Comparison of ENCODE assay signal across 1 cellular context in genomic region chr5:175796536-175797499, GRCh38.
A peak's percentile ranks its signal among the peaks of the same experiment; 100 is the strongest.
TF ChIP-seq lines count a peak whose summit lies in the region.

No MANE protein-coding gene starts in this region.

TF ChIP-seq in K562, 482 proteins besides CTCF, POLR2A, EP300 and RAD21 (continued from another document and continues in another):
- TF ChIP-seq, protein P1, sequence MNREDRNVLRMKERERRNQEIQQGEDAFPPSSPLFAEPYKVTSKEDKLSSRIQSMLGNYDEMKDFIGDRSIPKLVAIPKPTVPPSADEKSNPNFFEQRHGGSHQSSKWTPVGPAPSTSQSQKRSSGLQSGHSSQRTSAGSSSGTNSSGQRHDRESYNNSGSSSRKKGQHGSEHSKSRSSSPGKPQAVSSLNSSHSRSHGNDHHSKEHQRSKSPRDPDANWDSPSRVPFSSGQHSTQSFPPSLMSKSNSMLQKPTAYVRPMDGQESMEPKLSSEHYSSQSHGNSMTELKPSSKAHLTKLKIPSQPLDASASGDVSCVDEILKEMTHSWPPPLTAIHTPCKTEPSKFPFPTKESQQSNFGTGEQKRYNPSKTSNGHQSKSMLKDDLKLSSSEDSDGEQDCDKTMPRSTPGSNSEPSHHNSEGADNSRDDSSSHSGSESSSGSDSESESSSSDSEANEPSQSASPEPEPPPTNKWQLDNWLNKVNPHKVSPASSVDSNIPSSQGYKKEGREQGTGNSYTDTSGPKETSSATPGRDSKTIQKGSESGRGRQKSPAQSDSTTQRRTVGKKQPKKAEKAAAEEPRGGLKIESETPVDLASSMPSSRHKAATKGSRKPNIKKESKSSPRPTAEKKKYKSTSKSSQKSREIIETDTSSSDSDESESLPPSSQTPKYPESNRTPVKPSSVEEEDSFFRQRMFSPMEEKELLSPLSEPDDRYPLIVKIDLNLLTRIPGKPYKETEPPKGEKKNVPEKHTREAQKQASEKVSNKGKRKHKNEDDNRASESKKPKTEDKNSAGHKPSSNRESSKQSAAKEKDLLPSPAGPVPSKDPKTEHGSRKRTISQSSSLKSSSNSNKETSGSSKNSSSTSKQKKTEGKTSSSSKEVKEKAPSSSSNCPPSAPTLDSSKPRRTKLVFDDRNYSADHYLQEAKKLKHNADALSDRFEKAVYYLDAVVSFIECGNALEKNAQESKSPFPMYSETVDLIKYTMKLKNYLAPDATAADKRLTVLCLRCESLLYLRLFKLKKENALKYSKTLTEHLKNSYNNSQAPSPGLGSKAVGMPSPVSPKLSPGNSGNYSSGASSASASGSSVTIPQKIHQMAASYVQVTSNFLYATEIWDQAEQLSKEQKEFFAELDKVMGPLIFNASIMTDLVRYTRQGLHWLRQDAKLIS (CRISPR knock-in tag; IDR thresholded peaks at IDR 0.05) = peak; percentile 99
- TF ChIP-seq ZNF3 (CRISPR knock-in tag; IDR thresholded peaks at IDR 0.05) (no peak), ZNF764 (CRISPR knock-in tag; IDR thresholded peaks at IDR 0.05; ENCODE audit: low read depth) (no peak), STAT5B (CRISPR knock-in tag; IDR thresholded peaks at IDR 0.05) (no peak), RFX7 (CRISPR knock-in tag; IDR thresholded peaks at IDR 0.05) (no peak), ZNF197 (CRISPR knock-in tag; IDR thresholded peaks at IDR 0.05; ENCODE audit: low read depth) (peak; percentile 96), ZNF644 (tag; IDR thresholded peaks at IDR 0.05; ENCODE audit: low read depth) (peak; percentile 99), MCM2 (IDR thresholded peaks at IDR 0.05; ENCODE audit: low read depth) (no peak), ZNF121 (CRISPR knock-in tag; conservative IDR thresholded peaks at IDR 0.05) (peak; percentile 58), STAG1 (CRISPR knock-in tag; IDR thresholded peaks at IDR 0.05; ENCODE audit: borderline replicate concordance) (peak; percentile 95), PURB (CRISPR knock-in tag; IDR thresholded peaks at IDR 0.05; ENCODE audit: low read depth) (no peak), ZNF24 (IDR thresholded peaks at IDR 0.05) (peak; percentile 84; the same call in 1 of the 2 replicates), ARID4B (CRISPR knock-in tag; IDR thresholded peaks at IDR 0.05) (peak; percentile 100), NCOA4 (IDR thresholded peaks at IDR 0.05; ENCODE audit: partially characterized antibody) (no peak), ZNF583 (CRISPR knock-in tag; IDR thresholded peaks at IDR 0.05) (peak; percentile 40; the same call in 1 of the 2 replicates), ZKSCAN8 (CRISPR knock-in tag; IDR thresholded peaks at IDR 0.05) (0 out of 2 replicates have a peak, but pooled peaks have one; percentile 36), ZNF212 (CRISPR knock-in tag; IDR thresholded peaks at IDR 0.05) (no peak), FOXJ2 (tag; IDR thresholded peaks at IDR 0.05) (peak; percentile 42; the same call in 1 of the 2 replicates), ZNF57 (CRISPR knock-in tag; IDR thresholded peaks at IDR 0.05) (no peak), NR2C2 (CRISPR knock-in tag; IDR thresholded peaks at IDR 0.05) (peak; percentile 92), NR2C2 (tag; IDR thresholded peaks at IDR 0.05) (no peak), RBM39 (optimal IDR thresholded peaks at IDR 0.05; ENCODE audit: low read depth, low read length) (no peak), HDAC8 (tag; IDR thresholded peaks at IDR 0.05) (0 out of 2 replicates have a peak, but pooled peaks have one; percentile 40), NONO (IDR thresholded peaks at IDR 0.05; ENCODE audit: low read depth in 2 of 2, low read length in 1 of 2) (0 out of 4 replicates have a peak, but pooled peaks of 1 of the 2 experiments have one; percentile 59), ARID3B (CRISPR knock-in tag; IDR thresholded peaks at IDR 0.05; ENCODE audit: borderline replicate concordance) (no peak), FOXK2 (conservative IDR thresholded peaks at IDR 0.05 in 1 of 2, IDR thresholded peaks at IDR 0.05 in 1 of 2; ENCODE audit: low read depth in 2 of 2) (no peak), RBM22 (IDR thresholded peaks at IDR 0.05; ENCODE audit: low read depth, low read length, poor library complexity, severe bottlenecking) (no peak), SMARCA4 (IDR thresholded peaks at IDR 0.05) (no peak), DPF2 (IDR thresholded peaks at IDR 0.05) (no peak), IRF2 (CRISPR knock-in tag; IDR thresholded peaks at IDR 0.05) (peak; percentile 96; the same call in 1 of the 2 replicates), ZNF830 (CRISPR knock-in tag; IDR thresholded peaks at IDR 0.05) (no peak), ZZZ3 (IDR thresholded peaks at IDR 0.05) (no peak), NRF1 (conservative IDR thresholded peaks at IDR 0.05 in 1 of 2, IDR thresholded peaks at IDR 0.05 in 1 of 2) (0 out of 4 replicates have a peak, but pooled peaks of 1 of the 2 experiments have one; percentile 12), HMGN3 (IDR thresholded peaks at IDR 0.05; ENCODE audit: borderline replicate concordance, extremely low read depth, insufficient read length, low read depth, low read length) (peak; percentile 23), RCOR1 (IDR thresholded peaks at IDR 0.05; ENCODE audit: borderline replicate concordance in 1 of 2, low read depth in 2 of 2, low read length in 2 of 2) (peak in 1 of 2 experiments; percentile 98; a peak in 2 of 4 replicates), ZKSCAN1 (IDR thresholded peaks at IDR 0.05; ENCODE audit: low read depth, low read length) (no peak), CSDE1 (IDR thresholded peaks at IDR 0.05) (no peak), ZBTB1 (CRISPR knock-in tag; IDR thresholded peaks at IDR 0.05; ENCODE audit: borderline replicate concordance, low read depth) (peak; percentile 98), ATF1 (CRISPR knock-in tag; IDR thresholded peaks at IDR 0.05) (peak; percentile 69), ATF1 (tag; IDR thresholded peaks at IDR 0.05) (no peak)
- TF ChIP-seq, protein P2, sequence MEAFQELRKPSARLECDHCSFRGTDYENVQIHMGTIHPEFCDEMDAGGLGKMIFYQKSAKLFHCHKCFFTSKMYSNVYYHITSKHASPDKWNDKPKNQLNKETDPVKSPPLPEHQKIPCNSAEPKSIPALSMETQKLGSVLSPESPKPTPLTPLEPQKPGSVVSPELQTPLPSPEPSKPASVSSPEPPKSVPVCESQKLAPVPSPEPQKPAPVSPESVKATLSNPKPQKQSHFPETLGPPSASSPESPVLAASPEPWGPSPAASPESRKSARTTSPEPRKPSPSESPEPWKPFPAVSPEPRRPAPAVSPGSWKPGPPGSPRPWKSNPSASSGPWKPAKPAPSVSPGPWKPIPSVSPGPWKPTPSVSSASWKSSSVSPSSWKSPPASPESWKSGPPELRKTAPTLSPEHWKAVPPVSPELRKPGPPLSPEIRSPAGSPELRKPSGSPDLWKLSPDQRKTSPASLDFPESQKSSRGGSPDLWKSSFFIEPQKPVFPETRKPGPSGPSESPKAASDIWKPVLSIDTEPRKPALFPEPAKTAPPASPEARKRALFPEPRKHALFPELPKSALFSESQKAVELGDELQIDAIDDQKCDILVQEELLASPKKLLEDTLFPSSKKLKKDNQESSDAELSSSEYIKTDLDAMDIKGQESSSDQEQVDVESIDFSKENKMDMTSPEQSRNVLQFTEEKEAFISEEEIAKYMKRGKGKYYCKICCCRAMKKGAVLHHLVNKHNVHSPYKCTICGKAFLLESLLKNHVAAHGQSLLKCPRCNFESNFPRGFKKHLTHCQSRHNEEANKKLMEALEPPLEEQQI (IDR thresholded peaks at IDR 0.05) = peak; percentile 72
- TF ChIP-seq, protein P3, sequence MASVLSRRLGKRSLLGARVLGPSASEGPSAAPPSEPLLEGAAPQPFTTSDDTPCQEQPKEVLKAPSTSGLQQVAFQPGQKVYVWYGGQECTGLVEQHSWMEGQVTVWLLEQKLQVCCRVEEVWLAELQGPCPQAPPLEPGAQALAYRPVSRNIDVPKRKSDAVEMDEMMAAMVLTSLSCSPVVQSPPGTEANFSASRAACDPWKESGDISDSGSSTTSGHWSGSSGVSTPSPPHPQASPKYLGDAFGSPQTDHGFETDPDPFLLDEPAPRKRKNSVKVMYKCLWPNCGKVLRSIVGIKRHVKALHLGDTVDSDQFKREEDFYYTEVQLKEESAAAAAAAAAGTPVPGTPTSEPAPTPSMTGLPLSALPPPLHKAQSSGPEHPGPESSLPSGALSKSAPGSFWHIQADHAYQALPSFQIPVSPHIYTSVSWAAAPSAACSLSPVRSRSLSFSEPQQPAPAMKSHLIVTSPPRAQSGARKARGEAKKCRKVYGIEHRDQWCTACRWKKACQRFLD (CRISPR knock-in tag; IDR thresholded peaks at IDR 0.05) = peak; percentile 97
- TF ChIP-seq, protein P4, sequence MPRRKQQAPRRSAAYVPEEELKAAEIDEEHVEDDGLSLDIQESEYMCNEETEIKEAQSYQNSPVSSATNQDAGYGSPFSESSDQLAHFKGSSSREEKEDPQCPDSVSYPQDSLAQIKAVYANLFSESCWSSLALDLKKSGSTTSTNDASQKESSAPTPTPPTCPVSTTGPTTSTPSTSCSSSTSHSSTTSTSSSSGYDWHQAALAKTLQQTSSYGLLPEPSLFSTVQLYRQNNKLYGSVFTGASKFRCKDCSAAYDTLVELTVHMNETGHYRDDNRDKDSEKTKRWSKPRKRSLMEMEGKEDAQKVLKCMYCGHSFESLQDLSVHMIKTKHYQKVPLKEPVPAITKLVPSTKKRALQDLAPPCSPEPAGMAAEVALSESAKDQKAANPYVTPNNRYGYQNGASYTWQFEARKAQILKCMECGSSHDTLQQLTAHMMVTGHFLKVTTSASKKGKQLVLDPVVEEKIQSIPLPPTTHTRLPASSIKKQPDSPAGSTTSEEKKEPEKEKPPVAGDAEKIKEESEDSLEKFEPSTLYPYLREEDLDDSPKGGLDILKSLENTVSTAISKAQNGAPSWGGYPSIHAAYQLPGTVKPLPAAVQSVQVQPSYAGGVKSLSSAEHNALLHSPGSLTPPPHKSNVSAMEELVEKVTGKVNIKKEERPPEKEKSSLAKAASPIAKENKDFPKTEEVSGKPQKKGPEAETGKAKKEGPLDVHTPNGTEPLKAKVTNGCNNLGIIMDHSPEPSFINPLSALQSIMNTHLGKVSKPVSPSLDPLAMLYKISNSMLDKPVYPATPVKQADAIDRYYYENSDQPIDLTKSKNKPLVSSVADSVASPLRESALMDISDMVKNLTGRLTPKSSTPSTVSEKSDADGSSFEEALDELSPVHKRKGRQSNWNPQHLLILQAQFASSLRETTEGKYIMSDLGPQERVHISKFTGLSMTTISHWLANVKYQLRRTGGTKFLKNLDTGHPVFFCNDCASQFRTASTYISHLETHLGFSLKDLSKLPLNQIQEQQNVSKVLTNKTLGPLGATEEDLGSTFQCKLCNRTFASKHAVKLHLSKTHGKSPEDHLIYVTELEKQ (CRISPR knock-in tag; IDR thresholded peaks at IDR 0.05) = no peak
- TF ChIP-seq, protein P5, sequence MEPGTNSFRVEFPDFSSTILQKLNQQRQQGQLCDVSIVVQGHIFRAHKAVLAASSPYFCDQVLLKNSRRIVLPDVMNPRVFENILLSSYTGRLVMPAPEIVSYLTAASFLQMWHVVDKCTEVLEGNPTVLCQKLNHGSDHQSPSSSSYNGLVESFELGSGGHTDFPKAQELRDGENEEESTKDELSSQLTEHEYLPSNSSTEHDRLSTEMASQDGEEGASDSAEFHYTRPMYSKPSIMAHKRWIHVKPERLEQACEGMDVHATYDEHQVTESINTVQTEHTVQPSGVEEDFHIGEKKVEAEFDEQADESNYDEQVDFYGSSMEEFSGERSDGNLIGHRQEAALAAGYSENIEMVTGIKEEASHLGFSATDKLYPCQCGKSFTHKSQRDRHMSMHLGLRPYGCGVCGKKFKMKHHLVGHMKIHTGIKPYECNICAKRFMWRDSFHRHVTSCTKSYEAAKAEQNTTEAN (CRISPR knock-in tag; IDR thresholded peaks at IDR 0.05) = peak; percentile 95
- TF ChIP-seq, protein P6, sequence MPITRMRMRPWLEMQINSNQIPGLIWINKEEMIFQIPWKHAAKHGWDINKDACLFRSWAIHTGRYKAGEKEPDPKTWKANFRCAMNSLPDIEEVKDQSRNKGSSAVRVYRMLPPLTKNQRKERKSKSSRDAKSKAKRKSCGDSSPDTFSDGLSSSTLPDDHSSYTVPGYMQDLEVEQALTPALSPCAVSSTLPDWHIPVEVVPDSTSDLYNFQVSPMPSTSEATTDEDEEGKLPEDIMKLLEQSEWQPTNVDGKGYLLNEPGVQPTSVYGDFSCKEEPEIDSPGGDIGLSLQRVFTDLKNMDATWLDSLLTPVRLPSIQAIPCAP (CRISPR knock-in tag; IDR thresholded peaks at IDR 0.05; ENCODE audit: borderline replicate concordance) = peak; percentile 98; the same call in 1 of the 2 replicates
